15 cellular contexts compared by ENCODE assay signal in genomic region chr5:64766105-64766504, GRCh38. TPM values are rescaled to one million over a fixed set of nuclear protein-coding genes. Genes with fewer than 3 reads are reported as not detected.
A peak's percentile ranks its signal among the peaks of the same experiment; 100 is the strongest.
DNase-seq lines count a peak whose midpoint lies in the region; ATAC-seq and TF ChIP-seq lines count a peak whose summit lies in the region.
"Had no signal": no experiment of that assay in that cellular context is flagged by ENCODE, and none has a peak within 500 bp of the region (broad histone marks: within the 10 kb centered on the region; RNA-seq: fewer than 3 reads in every experiment).

No MANE protein-coding gene starts in this region.

- TF ChIP-seq CTCF in endodermal cell (conservative IDR thresholded peaks at IDR 0.05) (no peak), neural crest cell (conservative IDR thresholded peaks at IDR 0.05) (no peak)

- H3K9me3 ChIP-seq in endodermal cell (ENCODE audit: control insufficient read depth, low read length) = no peaks in the 10 kb centered on the region

- H3K27me3 ChIP-seq in endodermal cell (ENCODE audit: control insufficient read depth, insufficient read depth, low read length, poor library complexity, severe bottlenecking) = no peaks in the 10 kb centered on the region

- H3K9ac ChIP-seq in endodermal cell (ENCODE audit: extremely low read depth, low read length, poor library complexity, severe bottlenecking) = peak overlapping the region; percentile 1
- H3K9ac ChIP-seq: parathyroid adenoma had no signal

- DNase-seq in NCI-H748 (lab: John Stamatoyannopoulos, UW; ENCODE audit: unreplicated experiment) = peak; percentile 3
- DNase-seq in NCI-H748 treated with DMSO at 0.1 percent for 48 hours (lab: John Stamatoyannopoulos, UW) = no peak
- peak; percentile 8 for DNase-seq in NCI-H69 (lab: John Stamatoyannopoulos, UW)
- DNase-seq in endodermal cell = no peak
- no peak for DNase-seq in neural crest cell (ENCODE audit: low read depth, low spot score)
- no peak for DNase-seq in amniotic stem cell (lab: John Stamatoyannopoulos, UW)
- no peak for DNase-seq in Right ventricle myocardium inferior (ENCODE audit: missing footprints)
- DNase-seq: 8988T; activated CD4-positive, alpha-beta T cell treated with anti-CD3 and anti-CD28 coated beads, Interleukin-2, amount 50 U/mL, for 48 hours; DMS153; NCI-H1105; NCI-H524 treated with DMSO at 0.1 percent for 48 hours; stimulated activated CD4-positive, alpha-beta T cell treated with anti-CD3 and anti-CD28 coated beads, Interleukin-2, amount 100 ng/mL, for 48 hours had no signal

- H3K4me3 ChIP-seq in endodermal cell (ENCODE audit: low read length) = peak overlapping the region; percentile 99

- H3K27ac Mint-ChIP-seq in endodermal cell = peak overlapping the region; percentile 76
- H3K27ac Mint-ChIP-seq in neural crest cell (ENCODE audit: unreplicated experiment) = no peak overlapping the region

- ATAC-seq in GM21528 (IDR thresholded peaks at IDR 0.05; ENCODE audit: low FRiP score, unreplicated experiment) = no peak
- ATAC-seq in Right ventricle myocardium inferior = no peak

- H3K9me3 Mint-ChIP-seq in endodermal cell = no peaks in the 10 kb centered on the region
- H3K9me3 Mint-ChIP-seq in neural crest cell = no peaks in the 10 kb centered on the region

- H3K4me3 Mint-ChIP-seq in endodermal cell = peak overlapping the region; percentile 31
- peak overlapping the region; percentile 50 for H3K4me3 Mint-ChIP-seq in neural crest cell

- peaks cover 55% of the 10 kb centered on the region for H3K36me3 ChIP-seq in endodermal cell (ENCODE audit: control insufficient read depth, insufficient read depth, low read length)

- intact Hi-C loops in Right ventricle myocardium inferior (cut with DNase I) = no loop called here

- peaks cover 43% of the 10 kb centered on the region for H3K4me1 Mint-ChIP-seq in endodermal cell
- H3K4me1 Mint-ChIP-seq in neural crest cell = peaks cover 42% of the 10 kb centered on the region

- H3K36me3 Mint-ChIP-seq in endodermal cell (ENCODE audit: low read depth) (peaks cover 28% of the 10 kb centered on the region), neural crest cell (ENCODE audit: low read depth) (peaks cover 5% of the 10 kb centered on the region)

- H3K27me3 Mint-ChIP-seq in endodermal cell (ENCODE audit: insufficient read depth) (no peaks in the 10 kb centered on the region), neural crest cell (ENCODE audit: low read depth) (no peaks in the 10 kb centered on the region)

- H3K4me1 ChIP-seq in endodermal cell (ENCODE audit: control insufficient read depth, insufficient read depth, low read length) = peaks cover 2% of the 10 kb centered on the region

- H3K27ac ChIP-seq in endodermal cell (ENCODE audit: low read depth, low read length) = no peak overlapping the region
- H3K27ac ChIP-seq: parathyroid adenoma had no signal

RNA-seq across cellular contexts. Expression of gene SREK1IP1, which starts 2.4 kb away (rescaled TPM):
- 10 to 100 TPM; 51.6 to 55.1 TPM for total RNA-seq in endodermal cell
- polyA plus RNA-seq in endodermal cell (2013, experiment 1 of 2) = 18.7 TPM
- 22.5 TPM for polyA plus RNA-seq in endodermal cell (2013, experiment 2 of 2)
- total RNA-seq in neural crest cell = 26.4 and 28.6 TPM in 2 replicates
- 11.1 TPM for total RNA-seq in Right ventricle myocardium inferior

RNA-seq across cellular contexts. Expression of gene CWC27, which starts 2.6 kb away (rescaled TPM):
- total RNA-seq in endodermal cell (10 to 100 TPM; 69.1 to 74.8 TPM), neural crest cell (29.4 and 36.5 TPM in 2 replicates), Right ventricle myocardium inferior (21.3 TPM)
- polyA plus RNA-seq in endodermal cell (2013, experiment 1 of 2) = 42.1 TPM
- 45.0 TPM for polyA plus RNA-seq in endodermal cell (2013, experiment 2 of 2)

Comparison
In these comparisons a context has a peak if more than half of its experiments do, and no peak if none do; other contexts are left out.
1. DNase-seq: peak in NCI-H748 (single experiment) and NCI-H69 (single experiment); none in NCI-H748 treated with DMSO at 0.1 percent for 48 hours (single experiment), endodermal cell (single experiment), neural crest cell (single experiment), amniotic stem cell (single experiment) and Right ventricle myocardium inferior (single experiment).